Comparison of ENCODE assay signal across 8 cellular contexts in the genomic region with DNA sequence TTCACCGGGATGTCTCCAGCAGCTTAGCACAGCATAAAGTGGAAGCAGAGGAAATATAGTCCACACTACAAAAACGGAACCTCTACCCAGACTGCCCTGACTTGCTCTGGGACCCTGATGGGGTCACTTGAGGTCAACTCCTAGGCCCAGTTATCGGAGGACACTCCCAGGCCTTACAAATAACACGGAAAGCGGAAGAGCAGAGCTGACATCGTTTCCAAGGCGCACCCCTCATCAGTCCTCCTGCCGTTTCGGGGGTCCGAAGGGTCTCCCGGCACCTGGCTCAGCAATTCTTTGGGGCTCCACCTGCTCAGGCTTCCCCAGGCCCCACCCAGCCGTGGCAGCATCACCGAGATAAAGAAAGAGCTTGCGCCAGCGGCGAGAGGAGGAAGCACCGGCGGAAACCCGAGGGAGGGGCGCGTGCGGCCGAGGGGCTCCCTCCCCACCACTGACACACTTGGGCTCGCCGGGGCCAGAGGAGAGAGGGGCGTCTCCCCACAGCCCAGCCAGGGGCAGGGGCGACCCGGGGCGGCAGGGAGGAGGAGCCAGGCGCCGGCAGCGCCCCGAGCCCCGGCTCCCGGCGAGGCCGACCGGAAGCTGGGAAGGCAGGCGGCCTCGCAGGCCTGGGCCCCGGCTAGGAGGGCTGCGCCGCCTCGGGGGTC. TPM values are rescaled to one million over a fixed set of nuclear protein-coding genes. Genes with fewer than 3 reads are reported as not detected.
DNase-seq lines count a peak whose midpoint lies in the region; ATAC-seq and TF ChIP-seq lines count a peak whose summit lies in the region.

No MANE protein-coding gene starts in this region.

- peak overlapping the region; percentile 69 for H3K4me2 ChIP-seq in DOHH2 (ENCODE audit: low read length)

- H3K4me1 Mint-ChIP-seq in HFFc6 (ENCODE audit: low read depth): peaks cover 27% of the 10 kb centered on the region
- peaks cover 35% of the 10 kb centered on the region for H3K4me1 Mint-ChIP-seq in activated naive CD8-positive, alpha-beta T cell treated with anti-CD3 and anti-CD28 coated beads for 36 hours

- 3 to 7% (median 5%) methylated on average over 15 to 44 of the region's 44 CpGs for WGBS in heart left ventricle, 4 donors

- H3K79me2 ChIP-seq in DOHH2 (ENCODE audit: control insufficient read depth, low read length): peaks cover 47% of the 10 kb centered on the region

- peak in 3 of 4 donors; percentile 17 to 42 (median 21) for ATAC-seq in heart left ventricle

- TF ChIP-seq CTCF in DOHH2 (IDR thresholded peaks at IDR 0.05; ENCODE audit: low read depth, low read length, poor library complexity, severe bottlenecking): no peak
- TF ChIP-seq CTCF in HFFc6 (IDR thresholded peaks at IDR 0.05): no peak
- no peak for TF ChIP-seq CTCF in heart left ventricle (IDR thresholded peaks at IDR 0.05)

- intact Hi-C loops in heart left ventricle (cut with DNase I) (no loop called here), posterior cingulate gyrus (cut with DNase I) (no loop called here)

- peaks cover 7% of the 10 kb centered on the region for H3F3A ChIP-seq in DOHH2 (ENCODE audit: control insufficient read depth, insufficient read depth)

- H3K36me3 ChIP-seq in DOHH2 (ENCODE audit: control insufficient read depth, low read length) (peaks cover 27% of the 10 kb centered on the region), SK-N-MC (ENCODE audit: insufficient read depth, low read length) (no peaks in the 10 kb centered on the region), heart left ventricle (peaks cover 0 to 26% (median 3%) of the 10 kb centered on the region in 9 donors)

- no peak for DNase-seq in HFFc6
- DNase-seq in SK-N-MC (ENCODE audit: low read depth, low spot score): no peak
- peak; percentile 69 for DNase-seq in activated naive CD8-positive, alpha-beta T cell treated with anti-CD3 and anti-CD28 coated beads for 36 hours
- DNase-seq in heart left ventricle: peak in 4 of 5 donors; percentile 51 to 80 (median 64)
- DNase-seq in posterior cingulate gyrus: peak in 8 of 10 donors; percentile 35 to 92 (median 50)
- DNase-seq in islet precursor cell: no peak
- no peak for DNase-seq in mesenteric fat pad (ENCODE audit: low spot score)

- no peaks in the 10 kb centered on the region for H3K27me3 ChIP-seq in DOHH2 (ENCODE audit: control insufficient read depth, low read length)
- H3K27me3 ChIP-seq in heart left ventricle: no peaks in the 10 kb centered on the region

- H3K9ac ChIP-seq in SK-N-MC (ENCODE audit: insufficient read length): peak overlapping the region; percentile 68

- no peaks in the 10 kb centered on the region for H3K9me3 ChIP-seq in DOHH2 (ENCODE audit: control insufficient read depth, insufficient read depth, low read length)
- H3K9me3 ChIP-seq in SK-N-MC (ENCODE audit: low read depth, low read length): no peaks in the 10 kb centered on the region
- no peaks in the 10 kb centered on the region for H3K9me3 ChIP-seq in heart left ventricle

- H3K9me2 ChIP-seq in DOHH2 (replicated peaks; ENCODE audit: control insufficient read depth, low read length): no peaks in the 10 kb centered on the region

- 0 out of 2 replicates have a peak, but pooled peaks cover 4% of the 10 kb centered on the region for H4K20me1 ChIP-seq in DOHH2 (ENCODE audit: control insufficient read depth, insufficient read depth, low read depth, low read length)

- peak overlapping the region; percentile 90 for H3K4me3 Mint-ChIP-seq in HFFc6
- peak overlapping the region; percentile 94 for H3K4me3 Mint-ChIP-seq in activated naive CD8-positive, alpha-beta T cell treated with anti-CD3 and anti-CD28 coated beads for 36 hours

- no peaks in the 10 kb centered on the region; the same call in none of the 2 replicates for H3K27me3 Mint-ChIP-seq in HFFc6 (ENCODE audit: insufficient read depth)
- no peaks in the 10 kb centered on the region for H3K27me3 Mint-ChIP-seq in activated naive CD8-positive, alpha-beta T cell treated with anti-CD3 and anti-CD28 coated beads for 36 hours

- H3K27ac Mint-ChIP-seq in HFFc6: peak overlapping the region; percentile 82
- peak overlapping the region; percentile 95 for H3K27ac Mint-ChIP-seq in activated naive CD8-positive, alpha-beta T cell treated with anti-CD3 and anti-CD28 coated beads for 36 hours

- peak in 1 of 2 donors; percentile 17 for TF ChIP-seq POLR2A in heart left ventricle (IDR thresholded peaks at IDR 0.05)

- H3K4me1 ChIP-seq in DOHH2 (ENCODE audit: control insufficient read depth, low read length) (peaks cover 27% of the 10 kb centered on the region), heart left ventricle (peaks cover 0 to 66% (median 20%) of the 10 kb centered on the region in 12 donors)

- H3K9me3 Mint-ChIP-seq in HFFc6: no peaks in the 10 kb centered on the region
- H3K9me3 Mint-ChIP-seq in activated naive CD8-positive, alpha-beta T cell treated with anti-CD3 and anti-CD28 coated beads for 36 hours: no peaks in the 10 kb centered on the region

- H3K36me3 Mint-ChIP-seq in HFFc6 (ENCODE audit: low read depth): peaks cover 8% of the 10 kb centered on the region
- peaks cover 12% of the 10 kb centered on the region for H3K36me3 Mint-ChIP-seq in activated naive CD8-positive, alpha-beta T cell treated with anti-CD3 and anti-CD28 coated beads for 36 hours

- peak overlapping the region; percentile 57 for H3K27ac ChIP-seq in DOHH2 (ENCODE audit: low read depth, low read length)
- no peak overlapping the region for H3K27ac ChIP-seq in SK-N-MC
- peak overlapping the region; percentile 59 to 96 (median 82) for H3K27ac ChIP-seq in heart left ventricle

- H3K4me3 ChIP-seq in DOHH2 (ENCODE audit: low read length) (peak overlapping the region; percentile 81), SK-N-MC (peak overlapping the region; percentile 79), heart left ventricle (peak overlapping the region; percentile 72 to 99 (median 96))

RNA-seq across cellular contexts. Expression of a gene that starts 0.7 kb away (rescaled TPM):
- total RNA-seq in HFFc6 (2021; fragmentation: NEBNext Ultra II Directional; extraction: Animal tissue kit (Norgen Biotek cat#: 25700)): 10 to 100 TPM; 12.1 to 20.9 (median 17.2) TPM
- 10 to 100 TPM; 66.2 to 73.1 TPM for total RNA-seq in activated naive CD8-positive, alpha-beta T cell treated with anti-CD3 and anti-CD28 coated beads for 36 hours
- 10 to 100 TPM in 5 of 9 donors, 1 to 10 TPM in 4; 7.2 to 39.7 (median 10.1) TPM for total RNA-seq in heart left ventricle
- polyA plus RNA-seq in heart left ventricle: 10 to 100 TPM in 1 of 2 donors, 1 to 10 TPM in 1; 9.7 to 12.8 TPM
- 45.0 TPM for total RNA-seq in mesenteric fat pad

RNA-seq across cellular contexts. Expression of a gene that starts 10.0 kb away (rescaled TPM):
- 10 to 100 TPM; 40.8 to 54.4 (median 45.1) TPM for total RNA-seq in HFFc6 (2021; fragmentation: NEBNext Ultra II Directional; extraction: Animal tissue kit (Norgen Biotek cat#: 25700))
- total RNA-seq in activated naive CD8-positive, alpha-beta T cell treated with anti-CD3 and anti-CD28 coated beads for 36 hours: 100 to 1,000 TPM; 103 to 107 TPM
- total RNA-seq in heart left ventricle (10 to 100 TPM; 47.5 to 88.4 (median 59.7) TPM), mesenteric fat pad (36.0 TPM)
- 10 to 100 TPM; 47.4 to 81.8 TPM for polyA plus RNA-seq in heart left ventricle

RNA-seq across cellular contexts. Expression of a gene that starts 44.0 kb away (rescaled TPM):
- 100 to 1,000 TPM in 4 of 6 experiments, 10 to 100 TPM in 2; 92.0 to 131 (median 103) TPM for total RNA-seq in HFFc6 (2021; fragmentation: NEBNext Ultra II Directional; extraction: Animal tissue kit (Norgen Biotek cat#: 25700))
- under 1 TPM in 1 of 2 experiments, not detected in 1; 0.08 TPM for total RNA-seq in activated naive CD8-positive, alpha-beta T cell treated with anti-CD3 and anti-CD28 coated beads for 36 hours
- total RNA-seq in heart left ventricle (10 to 100 TPM in 3 of 9 donors, 1 to 10 TPM in 6; 3.8 to 20.0 (median 6.2) TPM), mesenteric fat pad (26.6 TPM)
- 10 to 100 TPM in 1 of 2 donors, 1 to 10 TPM in 1; 6.1 to 14.9 TPM for polyA plus RNA-seq in heart left ventricle

RNA-seq across cellular contexts. Expression of a gene that starts 58.8 kb away (rescaled TPM):
- total RNA-seq in HFFc6 (2021; fragmentation: NEBNext Ultra II Directional; extraction: Animal tissue kit (Norgen Biotek cat#: 25700)): 10 to 100 TPM; 26.2 to 37.2 (median 33.7) TPM
- total RNA-seq in activated naive CD8-positive, alpha-beta T cell treated with anti-CD3 and anti-CD28 coated beads for 36 hours: 10 to 100 TPM; 62.5 to 64.4 TPM
- 10 to 100 TPM; 12.0 to 47.5 (median 23.4) TPM for total RNA-seq in heart left ventricle
- polyA plus RNA-seq in heart left ventricle: 10 to 100 TPM; 25.4 to 28.0 TPM
- total RNA-seq in mesenteric fat pad: 23.4 TPM

Comparison
In these comparisons a context has a peak if more than half of its experiments do, and no peak if none do; other contexts are left out.
1. DNase-seq: peak in activated naive CD8-positive, alpha-beta T cell treated with anti-CD3 and anti-CD28 coated beads for 36 hours (single experiment), heart left ventricle (4 of 5) and posterior cingulate gyrus (8 of 10); none in HFFc6 (single experiment), SK-N-MC (single experiment), islet precursor cell (single experiment) and mesenteric fat pad (single experiment).
2. RNA of a gene that starts 44.0 kb away (total RNA-seq): 92.0 to 131 TPM in HFFc6, 26.6 TPM in mesenteric fat pad (single experiment) and 3.8 to 20.0 TPM in heart left ventricle; 0.08 TPM in activated naive CD8-positive, alpha-beta T cell treated with anti-CD3 and anti-CD28 coated beads for 36 hours; every median in the first group is over 4 times any median in the second.
3. Peak in every context shown above with its lines, with median percentiles within 50 percentile points of each other: H3K4me3 ChIP-seq.